In the genomic region with DNA sequence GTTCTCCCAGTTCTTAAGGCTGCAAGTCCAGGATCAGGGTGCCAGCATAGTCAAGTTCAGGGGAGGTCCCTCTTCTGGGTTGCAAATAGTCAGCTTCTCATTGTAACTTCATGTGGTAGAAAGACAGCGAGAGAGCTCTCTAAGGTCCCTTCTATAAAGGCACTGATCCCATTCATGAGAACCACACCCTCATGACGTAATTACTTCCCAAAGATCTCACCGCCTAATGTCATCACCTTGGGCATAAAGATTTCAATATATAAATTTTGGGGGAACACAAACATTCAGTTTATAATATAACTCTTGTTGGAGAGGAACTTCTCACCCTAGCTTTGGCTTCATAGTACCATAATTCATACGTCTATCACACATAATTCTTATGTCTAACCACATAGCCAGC, we compare ENCODE assay signal across 18 cellular contexts.
DNase-seq lines count a peak whose midpoint lies in the region; FAIRE-seq and TF ChIP-seq lines count a peak whose summit lies in the region.
"Had no signal": no experiment of that assay in that cellular context is flagged by ENCODE, and none has a peak within 500 bp of the region (broad histone marks: within the 10 kb centered on the region; RNA-seq: fewer than 3 reads in every experiment).

No MANE protein-coding gene starts in this region.

- TF ChIP-seq CTCF in HEK293 (tag by site-specific recombination; IDR thresholded peaks at IDR 0.05) = no peak
- TF ChIP-seq CTCF in mesothelial cell of epicardium (IDR thresholded peaks at IDR 0.05; ENCODE audit: unreplicated experiment) = no peak
- no peak for TF ChIP-seq CTCF in D721Med (IDR thresholded peaks at IDR 0.05; ENCODE audit: insufficient read depth, missing control alignments)

- peaks cover 7% of the 10 kb centered on the region for H3K9me3 Mint-ChIP-seq in mesothelial cell of epicardium
- H3K9me3 Mint-ChIP-seq in CD4-positive, alpha-beta memory T cell = peaks cover 0 to 2% (median 0%) of the 10 kb centered on the region in 8 donors

- no peak overlapping the region for H3K4me3 Mint-ChIP-seq in mesothelial cell of epicardium
- H3K4me3 Mint-ChIP-seq in CD4-positive, alpha-beta memory T cell = no peak overlapping the region
- H3K4me3 Mint-ChIP-seq: B cell; CD4-positive, CD25-positive, alpha-beta regulatory T cell; CD8-positive, alpha-beta memory T cell had no signal

- no peaks in the 10 kb centered on the region for H3K27me3 ChIP-seq in CD4-positive, alpha-beta memory T cell (ENCODE audit: insufficient read depth, low read length)
- H3K27me3 ChIP-seq: BLaER1 had no signal

- peak overlapping the region; percentile 91 for H3K27ac Mint-ChIP-seq in mesothelial cell of epicardium
- H3K27ac Mint-ChIP-seq in CD4-positive, alpha-beta memory T cell = no peak overlapping the region
- H3K27ac Mint-ChIP-seq: B cell; CD4-positive, CD25-positive, alpha-beta regulatory T cell; CD8-positive, alpha-beta memory T cell had no signal

- H3K9me3 ChIP-seq in HEK293 (ENCODE audit: control insufficient read depth, insufficient read depth, low read depth, low read length) = no peaks in the 10 kb centered on the region
- no peaks in the 10 kb centered on the region for H3K9me3 ChIP-seq in CD4-positive, alpha-beta memory T cell (ENCODE audit: control insufficient read depth in 1 of 2, low read length in 2 of 2)
- H3K9me3 ChIP-seq: BLaER1, HAP-1 had no signal

- POLR2A ChIA-PET in HEK293 (lab: Yijun Ruan, JAX) = no interaction called here
- POLR2A ChIA-PET in CD4-positive, alpha-beta memory T cell (lab: Charles Lee; ENCODE audit: partially characterized antibody) = no interaction called here

- no peak for FAIRE-seq in D721Med (lab: Jason Lieb, UNC)
- FAIRE-seq: GM12891, GM18507, H54 had no signal

- H3K36me3 ChIP-seq in HEK293 (ENCODE audit: control insufficient read depth in 2 of 2, insufficient read depth in 1 of 2, low read length in 2 of 2) = no peaks in the 10 kb centered on the region
- no peaks in the 10 kb centered on the region for H3K36me3 ChIP-seq in CD4-positive, alpha-beta memory T cell (ENCODE audit: insufficient read depth, low read length)
- H3K36me3 ChIP-seq: BLaER1, HAP-1 had no signal

- no peak overlapping the region for H3K27ac ChIP-seq in HEK293 (ENCODE audit: extremely low read depth, low read depth, low read length)
- no peak overlapping the region for H3K27ac ChIP-seq in CD4-positive, alpha-beta memory T cell (ENCODE audit: low read depth, low read length)
- H3K27ac ChIP-seq: BLaER1, C4-2B had no signal

- H3K4me1 ChIP-seq in HEK293 (ENCODE audit: control insufficient read depth, insufficient read depth, low read length) = peaks cover 12% of the 10 kb centered on the region
- H3K4me1 ChIP-seq in CD4-positive, alpha-beta memory T cell (ENCODE audit: insufficient read depth, low read length) = no peaks in the 10 kb centered on the region
- H3K4me1 ChIP-seq: BLaER1 had no signal

- CTCF ChIA-PET in HEK293 (lab: Yijun Ruan, JAX) = interaction anchor here (0.7 kb wide), 1 partner anchor 39 kb away, joined by 3 read pairs; no protein-coding TSS in a partner anchor
- CTCF ChIA-PET in CD4-positive, alpha-beta memory T cell (lab: Charles Lee; ENCODE audit: partially characterized antibody) = no interaction called here

- intact Hi-C loops in CD4-positive, alpha-beta memory T cell (cut with micrococcal nuclease) = no loop called here

- H3K36me3 Mint-ChIP-seq in mesothelial cell of epicardium = peaks cover 2% of the 10 kb centered on the region
- H3K36me3 Mint-ChIP-seq in CD4-positive, alpha-beta memory T cell = no peaks in the 10 kb centered on the region
- H3K36me3 Mint-ChIP-seq: CD4-positive, CD25-positive, alpha-beta regulatory T cell; CD8-positive, alpha-beta memory T cell had no signal

- peaks cover 46% of the 10 kb centered on the region for H3K4me1 Mint-ChIP-seq in mesothelial cell of epicardium
- H3K4me1 Mint-ChIP-seq in CD4-positive, alpha-beta memory T cell = no peaks in the 10 kb centered on the region
- H3K4me1 Mint-ChIP-seq: B cell; CD4-positive, CD25-positive, alpha-beta regulatory T cell; CD8-positive, alpha-beta memory T cell had no signal

- no peaks in the 10 kb centered on the region for H3K27me3 Mint-ChIP-seq in mesothelial cell of epicardium (ENCODE audit: low read depth)
- H3K27me3 Mint-ChIP-seq in CD4-positive, alpha-beta memory T cell = peaks cover 4% of the 10 kb centered on the region in 2 donors
- H3K27me3 Mint-ChIP-seq: CD4-positive, CD25-positive, alpha-beta regulatory T cell had no signal

- peak; percentile 49 for DNase-seq in NCI-H69 (lab: John Stamatoyannopoulos, UW)
- DNase-seq in mesothelial cell of epicardium (ENCODE audit: low spot score in 2 of 2, unreplicated experiment in 2 of 2) = no peak
- no peak for DNase-seq in CD4-positive, alpha-beta memory T cell
- DNase-seq in hypothalamus (lab: John Stamatoyannopoulos, UW) = no peak
- no peak for DNase-seq in D721Med (ENCODE audit: insufficient read length, low spot score)
- DNase-seq: CD4-positive, CD25-positive, alpha-beta regulatory T cell; CD8-positive, alpha-beta memory T cell; DMS53; GF-D8; GOT3 had no signal

- H3K4me3 ChIP-seq in HEK293 (ENCODE audit: low read depth, low read length) = no peak overlapping the region
- no peak overlapping the region for H3K4me3 ChIP-seq in CD4-positive, alpha-beta memory T cell (ENCODE audit: low read length in 2 of 2)
- H3K4me3 ChIP-seq: BLaER1, HAP-1 had no signal

TF ChIP-seq in HEK293, 187 proteins besides CTCF, POLR2A, EP300 and RAD21:
- TF ChIP-seq ZBTB20 (tag by site-specific recombination; IDR thresholded peaks at IDR 0.05) = no peak
- TF ChIP-seq, protein P1, sequence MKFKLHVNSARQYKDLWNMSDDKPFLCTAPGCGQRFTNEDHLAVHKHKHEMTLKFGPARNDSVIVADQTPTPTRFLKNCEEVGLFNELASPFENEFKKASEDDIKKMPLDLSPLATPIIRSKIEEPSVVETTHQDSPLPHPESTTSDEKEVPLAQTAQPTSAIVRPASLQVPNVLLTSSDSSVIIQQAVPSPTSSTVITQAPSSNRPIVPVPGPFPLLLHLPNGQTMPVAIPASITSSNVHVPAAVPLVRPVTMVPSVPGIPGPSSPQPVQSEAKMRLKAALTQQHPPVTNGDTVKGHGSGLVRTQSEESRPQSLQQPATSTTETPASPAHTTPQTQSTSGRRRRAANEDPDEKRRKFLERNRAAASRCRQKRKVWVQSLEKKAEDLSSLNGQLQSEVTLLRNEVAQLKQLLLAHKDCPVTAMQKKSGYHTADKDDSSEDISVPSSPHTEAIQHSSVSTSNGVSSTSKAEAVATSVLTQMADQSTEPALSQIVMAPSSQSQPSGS (tag by site-specific recombination; IDR thresholded peaks at IDR 0.05; ENCODE audit: low read depth) = 0 out of 2 replicates have a peak, but pooled peaks have one; percentile 26
